ENCODE assay signal across 18 cellular contexts in genomic region chr20:12762725-12763124, GRCh38.
DNase-seq lines count a peak whose midpoint lies in the region; ATAC-seq and TF ChIP-seq lines count a peak whose summit lies in the region.
"Had no signal": no experiment of that assay in that cellular context is flagged by ENCODE, and none has a peak within 500 bp of the region (broad histone marks: within the 10 kb centered on the region; RNA-seq: fewer than 3 reads in every experiment).

No MANE protein-coding gene starts in this region.

- H3K79me2 ChIP-seq in hepatocyte (no peaks in the 10 kb centered on the region), GM23248 (ENCODE audit: insufficient read depth) (no peaks in the 10 kb centered on the region)

- WGBS in hepatocyte (ENCODE audit: low lambda C conversion rate, missing lambda C conversion rate), result 52% methylated on average over 7 of the region's 7 CpGs
- WGBS in GM23248 (ENCODE audit: low coverage in 1 of 2, low lambda C conversion rate in 2 of 2, missing lambda C conversion rate in 2 of 2), 2 experiments, result 2% methylated on average over 7 of the region's 7 CpGs

- H3F3A ChIP-seq in GM23248 (ENCODE audit: insufficient read depth), result no peaks in the 10 kb centered on the region

- H3K9me3 ChIP-seq in hepatocyte (ENCODE audit: low read depth) (no peaks in the 10 kb centered on the region), GM23248 (ENCODE audit: low read depth) (no peaks in the 10 kb centered on the region)
- H3K9me3 ChIP-seq: suprapubic skin had no signal

- H3K4me2 ChIP-seq in hepatocyte (peak overlapping the region; percentile 59), GM23248 (ENCODE audit: unreplicated experiment) (no peak overlapping the region)

- H3K36me3 ChIP-seq in hepatocyte (replicated peaks; ENCODE audit: insufficient read depth, low read depth), result no peaks in the 10 kb centered on the region
- H3K36me3 ChIP-seq in GM23248 (ENCODE audit: low read depth), result no peaks in the 10 kb centered on the region
- H3K36me3 ChIP-seq: suprapubic skin had no signal

- H3K4me3 ChIP-seq in hepatocyte, result no peak overlapping the region
- H3K4me3 ChIP-seq in GM23248, result no peak overlapping the region
- H3K4me3 ChIP-seq: suprapubic skin had no signal

- in situ Hi-C loops in GM23248 (cut with MboI), result no loop called here

- H3K4me1 ChIP-seq in hepatocyte (ENCODE audit: insufficient read depth) (no peaks in the 10 kb centered on the region), GM23248 (ENCODE audit: insufficient read depth) (no peaks in the 10 kb centered on the region)
- H3K4me1 ChIP-seq: suprapubic skin had no signal

- DNase-seq in NCI-H1436 (lab: John Stamatoyannopoulos, UW), result peak; percentile 13
- DNase-seq in NCI-H1436 treated with DMSO at 0.1 percent for 48 hours (lab: John Stamatoyannopoulos, UW), result no peak
- DNase-seq in NCI-H748 (lab: John Stamatoyannopoulos, UW; ENCODE audit: unreplicated experiment), result peak; percentile 85
- no peak for DNase-seq in hepatocyte (ENCODE audit: low spot score)
- DNase-seq in superior temporal gyrus (ENCODE audit: extremely low spot score), result peak; percentile 41
- DNase-seq in GM23248, result no peak
- DNase-seq: activated CD4-positive, alpha-beta T cell treated with anti-CD3 and anti-CD28 coated beads, Interleukin-2, amount 10 ng/mL, durations not matched to agents 24 days and 14 days; activated naive CD4-positive, alpha-beta T cell treated with Interleukin-2 at 50 U/mL for 16 hours; effector CD8-positive, alpha-beta T cell; Karpas-422; naive thymus-derived CD8-positive, alpha-beta T cell; NCI-H187 treated with DMSO at 0.1 percent for 48 hours; NK-92 treated with Interleukin-12 subunit alpha and Interleukin-12 subunit beta, amount 100 ng/mL, for 24 hours; stimulated activated CD4-positive, alpha-beta T cell treated with anti-CD3 and anti-CD28 coated beads, Interleukin-1b, Interleukin-23, amount 100 ng/mL, for 48 hours had no signal

- H2AFZ ChIP-seq in hepatocyte (peak overlapping the region; percentile 57), GM23248 (no peak overlapping the region)

- no peaks in the 10 kb centered on the region for H4K20me1 ChIP-seq in hepatocyte (ENCODE audit: insufficient read depth, poor library complexity, severe bottlenecking)
- no peaks in the 10 kb centered on the region for H4K20me1 ChIP-seq in GM23248 (ENCODE audit: insufficient read depth)

- no peak overlapping the region for H3K9ac ChIP-seq in GM23248

- H3K9me2 ChIP-seq in hepatocyte (replicated peaks; ENCODE audit: insufficient read depth) (no peaks in the 10 kb centered on the region), GM23248 (ENCODE audit: insufficient read depth) (no peaks in the 10 kb centered on the region)

- H3K27ac ChIP-seq in hepatocyte (no peak overlapping the region), GM23248 (no peak overlapping the region)
- H3K27ac ChIP-seq: suprapubic skin had no signal

- no peak for ATAC-seq in HG03354 (IDR thresholded peaks at IDR 0.05; ENCODE audit: poor library complexity, severe bottlenecking, unreplicated experiment)
- ATAC-seq in GM18909 (IDR thresholded peaks at IDR 0.05; ENCODE audit: poor library complexity, unreplicated experiment), result no peak
- ATAC-seq: naive thymus-derived CD8-positive, alpha-beta T cell; right cardiac atrium had no signal

- H3K27me3 ChIP-seq in hepatocyte (no peaks in the 10 kb centered on the region), GM23248 (replicated peaks; ENCODE audit: insufficient read depth) (no peaks in the 10 kb centered on the region)
- H3K27me3 ChIP-seq: suprapubic skin had no signal

- TF ChIP-seq CTCF in hepatocyte (IDR thresholded peaks at IDR 0.05; ENCODE audit: poor library complexity), result no peak

Comparison
In these comparisons a context has a peak if more than half of its experiments do, and no peak if none do; other contexts are left out.
1. DNase-seq: peak in NCI-H1436 (single experiment), NCI-H748 (single experiment) and superior temporal gyrus (single experiment); none in NCI-H1436 treated with DMSO at 0.1 percent for 48 hours (single experiment), hepatocyte (single experiment) and GM23248 (single experiment).